In the genomic region with DNA sequence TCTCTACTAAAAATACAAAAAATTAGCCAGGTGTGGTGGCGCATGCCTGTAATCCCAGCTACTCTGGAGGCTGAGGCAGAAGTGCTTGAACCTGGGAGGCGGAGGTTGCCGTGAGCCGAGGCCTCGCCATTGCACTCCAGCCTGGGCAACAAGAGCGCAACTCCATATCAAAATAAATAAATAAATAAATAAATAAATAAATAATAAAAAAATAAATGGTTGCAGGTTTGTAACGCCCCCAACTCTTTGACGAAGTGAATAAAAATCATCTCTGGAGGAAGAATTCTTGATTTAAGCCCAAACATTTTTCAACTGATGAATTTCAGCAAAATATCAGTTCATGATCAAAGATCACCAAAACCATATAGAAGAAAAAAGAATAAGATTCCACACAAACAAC, we compare ENCODE assay signal across 40 cellular contexts. TPM values are rescaled to one million over a fixed set of nuclear protein-coding genes. Genes with fewer than 3 reads are reported as not detected.
"Had no signal": no experiment of that assay in that cellular context is flagged by ENCODE, and none has a peak within 500 bp of the region (broad histone marks: within the 10 kb centered on the region; RNA-seq: fewer than 3 reads in every experiment).

No MANE protein-coding gene starts in this region.

- H3K27ac ChIP-seq: adrenal gland, ascending aorta, body of pancreas, brain microvascular endothelial cell, breast epithelium, cardiac muscle cell had no signal

- H3K36me3 Mint-ChIP-seq: activated naive CD4-positive, alpha-beta T cell treated with anti-CD3 and anti-CD28 coated beads, Interleukin-2, amount 10 ng/mL, durations not matched to agents 7 days and 5 days; activated naive CD4-positive, alpha-beta T cell treated with anti-CD3 and anti-CD28 coated beads, Interleukin-2, amount 50 U/mL, for 24 hours; activated naive CD4-positive, alpha-beta T cell treated with anti-CD3 and anti-CD28 coated beads, Interleukin-2, amount 50 U/mL, for 72 hours; activated naive CD8-positive, alpha-beta T cell; activated naive CD8-positive, alpha-beta T cell treated with anti-CD3 and anti-CD28 coated beads for 36 hours; activated naive CD8-positive, alpha-beta T cell treated with anti-CD3 and anti-CD28 coated beads, Interleukin-2, amount 10 ng/mL, durations not matched to agents 7 days and 5 days; brain had no signal

- H3K27ac Mint-ChIP-seq: activated naive CD4-positive, alpha-beta T cell treated with anti-CD3 and anti-CD28 coated beads for 36 hours; activated naive CD4-positive, alpha-beta T cell treated with anti-CD3 and anti-CD28 coated beads, Interleukin-2, amount 10 ng/mL, durations not matched to agents 7 days and 5 days; activated naive CD4-positive, alpha-beta T cell treated with anti-CD3 and anti-CD28 coated beads, Interleukin-2, amount 50 U/mL, for 24 hours; activated naive CD4-positive, alpha-beta T cell treated with anti-CD3 and anti-CD28 coated beads, Interleukin-2, amount 50 U/mL, for 72 hours; activated naive CD8-positive, alpha-beta T cell; activated naive CD8-positive, alpha-beta T cell treated with anti-CD3 and anti-CD28 coated beads for 36 hours; activated naive CD8-positive, alpha-beta T cell treated with anti-CD3 and anti-CD28 coated beads, Interleukin-2, amount 10 ng/mL, durations not matched to agents 7 days and 5 days; activated naive CD8-positive, alpha-beta T cell treated with anti-CD3 and anti-CD28 coated beads, Interleukin-2, amount 50 U/mL, for 24 hours; activated T-cell treated with anti-CD3 and anti-CD28 coated beads, Interleukin-2, amount 50 U/mL, for 72 hours; activated T-helper 1 cell treated with anti-CD3 and anti-CD28 coated beads, Interleukin-12 subunit alpha, Interleukin-12 subunit beta, Interleukin-2, Interleukin-4 antibody, amounts not matched to agents 30 ng/mL and 10 ng/mL and 1 ng/mL, durations not matched to agents 14 hours and 24 hours and 36 hours; activated T-helper 17 cell treated with anti-CD3 and anti-CD28 coated beads, Interleukin-2, amount 50 U/mL, for 72 hours; activated T-helper 2 cell treated with anti-CD3 and anti-CD28 coated beads, Interferon-gamma antibody, Interleukin-2, Interleukin-4, amounts not matched to agents 10 μg/mL and 5 μg/mL and 100 μg/mL, durations not matched to agents 14 hours and 24 hours and 36 hours had no signal

- DNase-seq: activated effector memory CD4-positive, alpha-beta T cell treated with anti-CD3 and anti-CD28 coated beads, Interleukin-2, amount 50 U/mL, for 16 hours; activated effector memory CD4-positive, alpha-beta T cell treated with Interleukin-2 at 50 U/mL for 16 hours; activated gamma-delta T cell; activated gamma-delta T cell treated with Interleukin-2 at 50 U/mL for 16 hours; activated naive CD4-positive, alpha-beta T cell; activated naive CD4-positive, alpha-beta T cell treated with anti-CD3 and anti-CD28 coated beads for 36 hours; activated naive CD4-positive, alpha-beta T cell treated with anti-CD3 and anti-CD28 coated beads, Interleukin-2, amount 10 ng/mL, durations not matched to agents 7 days and 5 days; activated naive CD4-positive, alpha-beta T cell treated with anti-CD3 and anti-CD28 coated beads, Interleukin-2, amount 50 U/mL, for 16 hours; activated naive CD4-positive, alpha-beta T cell treated with Interleukin-2 at 50 U/mL for 16 hours; activated naive CD8-positive, alpha-beta T cell treated with anti-CD3 and anti-CD28 coated beads for 36 hours; activated naive CD8-positive, alpha-beta T cell treated with anti-CD3 and anti-CD28 coated beads, Interleukin-2, amount 10 ng/mL, durations not matched to agents 7 days and 5 days; activated naive CD8-positive, alpha-beta T cell treated with anti-CD3 and anti-CD28 coated beads, Interleukin-2, amount 50 U/mL, for 24 hours; activated T-cell treated with anti-CD3 and anti-CD28 coated beads, Interleukin-2, amount 50 U/mL, for 4 hours; activated T-cell treated with anti-CD3 and anti-CD28 coated beads, Interleukin-2, amount 50 U/mL, for 48 hours; activated T-cell treated with anti-CD3 and anti-CD28 coated beads, Interleukin-2, amount 50 U/mL, for 72 hours; adrenal gland; amniotic stem cell; amygdala; anterior cingulate cortex; aorta; body of pancreas; brain microvascular endothelial cell; caudate nucleus; central memory CD4-positive, alpha-beta T cell; cerebellar nuclear complex had no signal

- H3K9me3 ChIP-seq: adrenal gland, ascending aorta, body of pancreas, breast epithelium had no signal

- H3K27me3 ChIP-seq: adrenal gland, ascending aorta, body of pancreas, brain microvascular endothelial cell, breast epithelium had no signal

- H3K4me3 Mint-ChIP-seq: activated naive CD4-positive, alpha-beta T cell treated with anti-CD3 and anti-CD28 coated beads for 36 hours; activated naive CD4-positive, alpha-beta T cell treated with anti-CD3 and anti-CD28 coated beads, Interleukin-2, amount 10 ng/mL, durations not matched to agents 7 days and 5 days; activated naive CD4-positive, alpha-beta T cell treated with anti-CD3 and anti-CD28 coated beads, Interleukin-2, amount 50 U/mL, for 24 hours; activated naive CD8-positive, alpha-beta T cell; activated naive CD8-positive, alpha-beta T cell treated with anti-CD3 and anti-CD28 coated beads for 36 hours; activated naive CD8-positive, alpha-beta T cell treated with anti-CD3 and anti-CD28 coated beads, Interleukin-2, amount 10 ng/mL, durations not matched to agents 7 days and 5 days; activated naive CD8-positive, alpha-beta T cell treated with anti-CD3 and anti-CD28 coated beads, Interleukin-2, amount 50 U/mL, for 24 hours; activated T-cell treated with anti-CD3 and anti-CD28 coated beads, Interleukin-2, amount 50 U/mL, for 4 hours; activated T-cell treated with anti-CD3 and anti-CD28 coated beads, Interleukin-2, amount 50 U/mL, for 72 hours; activated T-helper 1 cell treated with anti-CD3 and anti-CD28 coated beads, Interleukin-12 subunit alpha, Interleukin-12 subunit beta, Interleukin-2, Interleukin-4 antibody, amounts not matched to agents 30 ng/mL and 10 ng/mL and 1 ng/mL, durations not matched to agents 14 hours and 24 hours and 36 hours; activated T-helper 17 cell treated with anti-CD3 and anti-CD28 coated beads, Interleukin-2, amount 50 U/mL, for 72 hours; brain; central memory CD8-positive, alpha-beta T cell had no signal

- H3K4me3 ChIP-seq: adrenal gland, ascending aorta, body of pancreas, breast epithelium, cardiac muscle cell had no signal

- ATAC-seq: activated naive CD4-positive, alpha-beta T cell treated with anti-CD3 and anti-CD28 coated beads, Interleukin-2, amount 50 U/mL, for 72 hours; activated naive CD8-positive, alpha-beta T cell treated with anti-CD3 and anti-CD28 coated beads, Interleukin-2, amount 50 U/mL, for 24 hours; activated T-cell treated with anti-CD3 and anti-CD28 coated beads, Interleukin-2, amount 50 U/mL, for 4 hours; activated T-cell treated with anti-CD3 and anti-CD28 coated beads, Interleukin-2, amount 50 U/mL, for 72 hours; activated T-helper 17 cell treated with anti-CD3 and anti-CD28 coated beads, Interleukin-2, amount 50 U/mL, for 72 hours; body of pancreas had no signal

- H3K4me1 ChIP-seq: adrenal gland, ascending aorta, body of pancreas, breast epithelium had no signal

- FAIRE-seq: astrocyte, bronchial epithelial cell, colon had no signal

- H3K36me3 ChIP-seq: adrenal gland, ascending aorta, brain microvascular endothelial cell, breast epithelium, cardiac muscle cell had no signal

- H3K9me3 Mint-ChIP-seq: activated naive CD4-positive, alpha-beta T cell treated with anti-CD3 and anti-CD28 coated beads for 36 hours; activated naive CD4-positive, alpha-beta T cell treated with anti-CD3 and anti-CD28 coated beads, Interleukin-2, amount 10 ng/mL, durations not matched to agents 7 days and 5 days; activated naive CD4-positive, alpha-beta T cell treated with anti-CD3 and anti-CD28 coated beads, Interleukin-2, amount 50 U/mL, for 24 hours; activated naive CD4-positive, alpha-beta T cell treated with anti-CD3 and anti-CD28 coated beads, Interleukin-2, amount 50 U/mL, for 72 hours; activated naive CD8-positive, alpha-beta T cell treated with anti-CD3 and anti-CD28 coated beads for 36 hours; activated naive CD8-positive, alpha-beta T cell treated with anti-CD3 and anti-CD28 coated beads, Interleukin-2, amount 10 ng/mL, durations not matched to agents 7 days and 5 days; activated naive CD8-positive, alpha-beta T cell treated with anti-CD3 and anti-CD28 coated beads, Interleukin-2, amount 50 U/mL, for 24 hours; activated T-cell treated with anti-CD3 and anti-CD28 coated beads, Interleukin-2, amount 50 U/mL, for 4 hours; activated T-cell treated with anti-CD3 and anti-CD28 coated beads, Interleukin-2, amount 50 U/mL, for 72 hours; activated T-helper 1 cell treated with anti-CD3 and anti-CD28 coated beads, Interleukin-12 subunit alpha, Interleukin-12 subunit beta, Interleukin-2, Interleukin-4 antibody, amounts not matched to agents 30 ng/mL and 10 ng/mL and 1 ng/mL, durations not matched to agents 14 hours and 24 hours and 36 hours; activated T-helper 17 cell treated with anti-CD3 and anti-CD28 coated beads, Interleukin-2, amount 50 U/mL, for 72 hours; activated T-helper 2 cell treated with anti-CD3 and anti-CD28 coated beads, Interferon-gamma antibody, Interleukin-2, Interleukin-4, amounts not matched to agents 10 μg/mL and 5 μg/mL and 100 μg/mL, durations not matched to agents 14 hours and 24 hours and 36 hours; central memory CD8-positive, alpha-beta T cell had no signal

- H3K4me1 Mint-ChIP-seq: activated naive CD4-positive, alpha-beta T cell treated with anti-CD3 and anti-CD28 coated beads, Interleukin-2, amount 10 ng/mL, durations not matched to agents 7 days and 5 days; activated naive CD4-positive, alpha-beta T cell treated with anti-CD3 and anti-CD28 coated beads, Interleukin-2, amount 50 U/mL, for 24 hours; activated naive CD8-positive, alpha-beta T cell treated with anti-CD3 and anti-CD28 coated beads for 36 hours; activated naive CD8-positive, alpha-beta T cell treated with anti-CD3 and anti-CD28 coated beads, Interleukin-2, amount 10 ng/mL, durations not matched to agents 7 days and 5 days; activated naive CD8-positive, alpha-beta T cell treated with anti-CD3 and anti-CD28 coated beads, Interleukin-2, amount 50 U/mL, for 24 hours; activated T-helper 17 cell treated with anti-CD3 and anti-CD28 coated beads, Interleukin-2, amount 50 U/mL, for 72 hours had no signal

RNA-seq across cellular contexts. Expression of a gene that starts 13.3 kb away (rescaled TPM):
- total RNA-seq: activated naive CD4-positive, alpha-beta T cell treated with anti-CD3 and anti-CD28 coated beads for 36 hours; activated naive CD4-positive, alpha-beta T cell treated with anti-CD3 and anti-CD28 coated beads, Interleukin-2, amount 50 U/mL, for 72 hours; activated naive CD8-positive, alpha-beta T cell treated with anti-CD3 and anti-CD28 coated beads for 36 hours; activated naive CD8-positive, alpha-beta T cell treated with anti-CD3 and anti-CD28 coated beads, Interleukin-2, amount 10 ng/mL, durations not matched to agents 7 days and 5 days; activated T-cell treated with anti-CD3 and anti-CD28 coated beads, Interleukin-2, amount 50 U/mL, for 72 hours; activated T-helper 1 cell treated with anti-CD3 and anti-CD28 coated beads, Interleukin-12 subunit alpha, Interleukin-12 subunit beta, Interleukin-2, Interleukin-4 antibody, amounts not matched to agents 30 ng/mL and 10 ng/mL and 1 ng/mL, durations not matched to agents 14 hours and 24 hours and 36 hours; activated T-helper 17 cell treated with anti-CD3 and anti-CD28 coated beads, Interleukin-2, amount 50 U/mL, for 72 hours; activated T-helper 2 cell treated with anti-CD3 and anti-CD28 coated beads, Interferon-gamma antibody, Interleukin-2, Interleukin-4, amounts not matched to agents 10 μg/mL and 5 μg/mL and 100 μg/mL, durations not matched to agents 14 hours and 24 hours and 36 hours had no signal

RNA-seq across cellular contexts. Expression of a gene that starts 32.1 kb away (rescaled TPM):
- total RNA-seq: astrocyte, bronchial epithelial cell, cardiac muscle cell, chondrocyte had no signal
- polyA plus RNA-seq: cardiac muscle cell had no signal
